Comparison of ENCODE assay signal across 8 cellular contexts in genomic region chr3:53160335-53160659, GRCh38. TPM values are rescaled to one million over a fixed set of nuclear protein-coding genes. Genes with fewer than 3 reads are reported as not detected.
A peak's percentile ranks its signal among the peaks of the same experiment; 100 is the strongest.
DNase-seq lines count a peak whose midpoint lies in the region; ATAC-seq and TF ChIP-seq lines count a peak whose summit lies in the region.

No MANE protein-coding gene starts in this region.

- ATAC-seq in body of pancreas = no peak

- no peak overlapping the region for H2BK5ac ChIP-seq in mesenchymal stem cell (ENCODE audit: low read depth, low read length, poor library complexity, severe bottlenecking)

- no peak overlapping the region for H2BK120ac ChIP-seq in mesenchymal stem cell (ENCODE audit: low read depth, low read length)

- peak overlapping the region; percentile 29 for H3K27ac Mint-ChIP-seq in activated naive CD4-positive, alpha-beta T cell treated with anti-CD3 and anti-CD28 coated beads, Interleukin-2, amount 10 ng/mL, durations not matched to agents 7 days and 5 days

- no peaks in the 10 kb centered on the region for H3K36me3 ChIP-seq in body of pancreas (replicated peaks in 1 of 2; ENCODE audit: insufficient read depth in 1 of 2, low read depth in 2 of 2)
- H3K36me3 ChIP-seq in mesenchymal stem cell (ENCODE audit: control insufficient read depth in 1 of 2, insufficient read depth in 2 of 2, low read depth in 1 of 2, low read length in 2 of 2) = peaks cover 0 to 9% of the 10 kb centered on the region in 2 experiments
- no peaks in the 10 kb centered on the region for H3K36me3 ChIP-seq in transverse colon

- H3K4me2 ChIP-seq in mesenchymal stem cell (ENCODE audit: low read length, poor library complexity, severe bottlenecking) = peak overlapping the region; percentile 90

- H3K27me3 ChIP-seq in body of pancreas = no peaks in the 10 kb centered on the region
- H3K27me3 ChIP-seq in mesenchymal stem cell (ENCODE audit: control insufficient read depth in 1 of 2, insufficient read depth in 1 of 2, low read length in 2 of 2) = peaks cover 22 to 27% of the 10 kb centered on the region in 2 experiments
- H3K27me3 ChIP-seq in transverse colon = peaks cover 3% of the 10 kb centered on the region

- H3K18ac ChIP-seq in mesenchymal stem cell (ENCODE audit: low read depth in 1 of 2, low read length in 2 of 2) = peak overlapping the region in 1 of 2 experiments; percentile 98

- peak overlapping the region; percentile 17 to 40 for H3K4me3 ChIP-seq in body of pancreas
- peak overlapping the region; percentile 85 to 88 for H3K4me3 ChIP-seq in mesenchymal stem cell (ENCODE audit: insufficient read depth in 1 of 2, low read depth in 1 of 2, low read length in 2 of 2)
- H3K4me3 ChIP-seq in transverse colon = peak overlapping the region; percentile 84 to 99 (median 94)

- intact Hi-C loops in body of pancreas (cut with DNase I) = no loop called here
- intact Hi-C loops in transverse colon (cut with DNase I; ENCODE audit: low total_unique reads) = no loop called here

- H3K4me1 ChIP-seq in body of pancreas = peaks cover 78% of the 10 kb centered on the region
- peaks cover 29% of the 10 kb centered on the region for H3K4me1 ChIP-seq in mesenchymal stem cell (ENCODE audit: control insufficient read depth, insufficient read depth, low read depth, low read length)
- H3K4me1 ChIP-seq in transverse colon = peaks cover 11 to 68% (median 55%) of the 10 kb centered on the region in 4 donors

- TF ChIP-seq POLR2A in body of pancreas (IDR thresholded peaks at IDR 0.05) = no peak
- TF ChIP-seq POLR2A in transverse colon (IDR thresholded peaks at IDR 0.05) = no peak

- H3K9me3 ChIP-seq in body of pancreas = no peaks in the 10 kb centered on the region
- H3K9me3 ChIP-seq in mesenchymal stem cell (ENCODE audit: control insufficient read depth, low read length) = no peaks in the 10 kb centered on the region
- no peaks in the 10 kb centered on the region for H3K9me3 ChIP-seq in transverse colon

- H3K4ac ChIP-seq in mesenchymal stem cell (ENCODE audit: low read depth in 1 of 2, low read length in 2 of 2) = no peak overlapping the region

- TF ChIP-seq CTCF in body of pancreas (IDR thresholded peaks at IDR 0.05) (no peak), transverse colon (IDR thresholded peaks at IDR 0.05) (peak in 1 of 5 experiments; percentile 56)

- H3K4me1 Mint-ChIP-seq in activated naive CD4-positive, alpha-beta T cell treated with anti-CD3 and anti-CD28 coated beads, Interleukin-2, amount 10 ng/mL, durations not matched to agents 7 days and 5 days = peaks cover 17% of the 10 kb centered on the region

- peaks cover 53% of the 10 kb centered on the region for H3K27me3 Mint-ChIP-seq in activated naive CD4-positive, alpha-beta T cell treated with anti-CD3 and anti-CD28 coated beads, Interleukin-2, amount 10 ng/mL, durations not matched to agents 7 days and 5 days

- H3K27ac ChIP-seq in body of pancreas = peak overlapping the region; percentile 90 to 97 (median 95)
- no peak overlapping the region for H3K27ac ChIP-seq in mesenchymal stem cell (ENCODE audit: low read length, poor library complexity, severe bottlenecking)
- peak overlapping the region; percentile 91 to 95 (median 94) for H3K27ac ChIP-seq in transverse colon

- no peak for TF ChIP-seq EP300 in transverse colon (IDR thresholded peaks at IDR 0.05; ENCODE audit: low read depth)

- in situ Hi-C loops in transverse colon (cut with MboI; ENCODE audit: low pct_ligation_motif_present in 1 of 4, low pct_unique_long_range_greater_than_20kb in 1 of 4, low sequenced_read_pairs in 3 of 4) = no loop called here

- H4K8ac ChIP-seq in mesenchymal stem cell (ENCODE audit: low read length) = no peak overlapping the region

- no peaks in the 10 kb centered on the region for H3K36me3 Mint-ChIP-seq in activated naive CD4-positive, alpha-beta T cell treated with anti-CD3 and anti-CD28 coated beads, Interleukin-2, amount 10 ng/mL, durations not matched to agents 7 days and 5 days

- H2AK5ac ChIP-seq in mesenchymal stem cell (ENCODE audit: low read length, severe bottlenecking) = no peak overlapping the region

- peak overlapping the region; percentile 87 for H2AFZ ChIP-seq in mesenchymal stem cell (ENCODE audit: low read depth, low read length)

- peak overlapping the region; percentile 79 for H3K4me3 Mint-ChIP-seq in activated naive CD4-positive, alpha-beta T cell treated with anti-CD3 and anti-CD28 coated beads, Interleukin-2, amount 10 ng/mL, durations not matched to agents 7 days and 5 days

- H3K9me3 Mint-ChIP-seq in activated naive CD4-positive, alpha-beta T cell treated with anti-CD3 and anti-CD28 coated beads, Interleukin-2, amount 10 ng/mL, durations not matched to agents 7 days and 5 days = no peaks in the 10 kb centered on the region

- H3K79me1 ChIP-seq in mesenchymal stem cell (replicated peaks; ENCODE audit: low read length, poor library complexity, severe bottlenecking) = peaks cover 9% of the 10 kb centered on the region

- no peak for DNase-seq in activated naive CD4-positive, alpha-beta T cell treated with anti-CD3 and anti-CD28 coated beads, Interleukin-2, amount 10 ng/mL, durations not matched to agents 7 days and 5 days
- no peak for DNase-seq in activated naive CD4-positive, alpha-beta T cell treated with anti-CD3 and anti-CD28 coated beads, Interleukin-2, amount 50 U/mL, for 16 hours
- DNase-seq in body of pancreas (no peak), mesenchymal stem cell (no peak), transverse colon (no peak), COR-L47 (lab: John Stamatoyannopoulos, UW) (no peak), HuH-7 (ENCODE audit: low spot score) (no peak), NCI-H345 treated with DMSO at 0.1 percent for 48 hours (lab: John Stamatoyannopoulos, UW; ENCODE audit: unreplicated experiment) (no peak)

- 3 to 6% methylated on average over 3 of the region's 3 CpGs for WGBS in body of pancreas, 2 donors
- 33% methylated on average over 3 of the region's 3 CpGs for WGBS in mesenchymal stem cell
- 9% methylated on average over 3 of the region's 3 CpGs; no CpG with 5 or more reads in 1 of the 2 donors for WGBS in transverse colon (ENCODE audit: low coverage in 1 of 2), 2 donors

- no peak overlapping the region for H3K14ac ChIP-seq in mesenchymal stem cell (ENCODE audit: low read length in 2 of 2)

- CTCF ChIA-PET in activated naive CD4-positive, alpha-beta T cell treated with anti-CD3 and anti-CD28 coated beads, Interleukin-2, amount 10 ng/mL, durations not matched to agents 7 days and 5 days (lab: Charles Lee) = interaction anchor here (0.7 to 1.8 kb wide), 6 partner anchors 10 to 36 kb away, joined by 3 to 9 read pairs (median 4); no protein-coding TSS in a partner anchor

- no peak overlapping the region for H2BK15ac ChIP-seq in mesenchymal stem cell (ENCODE audit: low read depth, poor library complexity, severe bottlenecking)

- no peak overlapping the region for H4K91ac ChIP-seq in mesenchymal stem cell (ENCODE audit: low read length)

- H3K9ac ChIP-seq in mesenchymal stem cell (ENCODE audit: low read length) = peak overlapping the region; percentile 72

- H3K23ac ChIP-seq in mesenchymal stem cell (ENCODE audit: low read length in 2 of 2) = peak overlapping the region in 1 of 2 experiments; percentile 5

- H2BK12ac ChIP-seq in mesenchymal stem cell (ENCODE audit: low read length in 2 of 2) = no peak overlapping the region

RNA-seq across cellular contexts. Expression of gene PRKCD, which starts 0.7 kb away (rescaled TPM):
- 10 to 100 TPM; 15.5 to 16.9 TPM for total RNA-seq in body of pancreas
- 16.8 TPM for polyA plus RNA-seq in mesenchymal stem cell (2013, experiment 1 of 2)
- polyA plus RNA-seq in mesenchymal stem cell (2013, experiment 2 of 2) = 15.8 TPM
- total RNA-seq in transverse colon = 10 to 100 TPM; 43.8 to 78.9 (median 55.9) TPM

RNA-seq across cellular contexts. Expression of gene RFT1, which starts 30.1 kb away (rescaled TPM):
- total RNA-seq in body of pancreas = 10 to 100 TPM; 10.6 to 19.8 TPM
- polyA plus RNA-seq in mesenchymal stem cell (2013, experiment 1 of 2) = 10.1 TPM
- 10.0 TPM for polyA plus RNA-seq in mesenchymal stem cell (2013, experiment 2 of 2)
- total RNA-seq in transverse colon = 10 to 100 TPM in 1 of 4 donors, 1 to 10 TPM in 3; 2.2 to 10.3 (median 8.5) TPM

Comparison
In these comparisons a context has a peak if more than half of its experiments do, and no peak if none do; other contexts are left out.
1. H3K4me3 ChIP-seq: peak in every context shown above with its lines; median percentile 94 in transverse colon; 86 in mesenchymal stem cell; 28 in body of pancreas.